In the genomic region with DNA sequence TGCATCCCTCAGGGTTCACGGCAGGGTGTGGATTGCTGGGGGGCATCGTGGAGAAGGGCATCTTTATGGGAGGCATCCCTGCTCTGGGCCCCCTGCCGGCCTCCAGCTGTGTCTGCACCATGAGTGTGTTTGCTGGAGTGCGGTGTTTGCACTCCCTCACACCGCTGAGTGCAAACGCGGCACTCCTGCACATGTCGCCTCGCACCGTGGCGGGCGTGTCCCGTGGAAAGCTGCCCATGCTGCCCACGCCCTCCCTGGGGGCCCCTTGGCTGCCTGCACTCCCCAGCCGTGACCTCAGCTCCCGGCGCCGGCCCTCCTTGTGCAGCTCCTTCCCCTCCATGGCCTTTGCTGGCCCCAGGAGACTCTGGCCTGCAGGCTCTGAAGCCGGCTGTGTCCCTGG, we compare ENCODE assay signal across 12 cellular contexts.
A peak's percentile ranks its signal among the peaks of the same experiment; 100 is the strongest.
DNase-seq lines count a peak whose midpoint lies in the region; ATAC-seq, FAIRE-seq and TF ChIP-seq lines count a peak whose summit lies in the region.
"Had no signal": no experiment of that assay in that cellular context is flagged by ENCODE, and none has a peak within 500 bp of the region (broad histone marks: within the 10 kb centered on the region; RNA-seq: fewer than 3 reads in every experiment).

No MANE protein-coding gene starts in this region.

- H3K79me2 ChIP-seq in MM.1S (ENCODE audit: low read length) = no peaks in the 10 kb centered on the region

- TF ChIP-seq CTCF in AG09309 (IDR thresholded peaks at IDR 0.05; ENCODE audit: control insufficient read depth, insufficient read depth, low read depth, low read length, missing control alignments) (peak; percentile 76), MM.1S (IDR thresholded peaks at IDR 0.05; ENCODE audit: low read length) (no peak)

- H3K4me3 ChIP-seq in AG09309 (ENCODE audit: control insufficient read depth, low read depth, low read length) = no peak overlapping the region
- H3K4me3 ChIP-seq in mesenchymal stem cell (ENCODE audit: insufficient read depth in 1 of 2, low read depth in 1 of 2, low read length in 2 of 2) = peak overlapping the region in 1 of 2 experiments; percentile 15
- H3K4me3 ChIP-seq in HAP-1 = no peak overlapping the region
- no peak overlapping the region for H3K4me3 ChIP-seq in MM.1S (ENCODE audit: low read length)

- H2BK120ac ChIP-seq in mesenchymal stem cell (ENCODE audit: low read depth, low read length) = no peak overlapping the region

- no peak overlapping the region for H3K23ac ChIP-seq in mesenchymal stem cell (ENCODE audit: low read length in 2 of 2)

- DNase-seq in AG09309 (ENCODE audit: low read depth) (no peak), GM19239 (ENCODE audit: insufficient read length, low spot score) (peak; percentile 63), dermis blood vessel endothelial cell (peak; percentile 29), mesenchymal stem cell (no peak), HAP-1 (ENCODE audit: low spot score in 2 of 2) (no peak), NCI-H1105 treated with DMSO at 0.1 percent for 48 hours (lab: John Stamatoyannopoulos, UW) (no peak), MM.1S (no peak)
- DNase-seq: NCI-H2107, small intestine had no signal

- no peaks in the 10 kb centered on the region for H3F3A ChIP-seq in MM.1S (ENCODE audit: insufficient read depth, low read length)

- H4K8ac ChIP-seq in mesenchymal stem cell (ENCODE audit: low read length) = no peak overlapping the region

- no peak overlapping the region for H2BK12ac ChIP-seq in mesenchymal stem cell (ENCODE audit: low read length in 2 of 2)

- H3K9me3 ChIP-seq in mesenchymal stem cell (ENCODE audit: control insufficient read depth, low read length) = no peaks in the 10 kb centered on the region
- no peaks in the 10 kb centered on the region for H3K9me3 ChIP-seq in HAP-1
- H3K9me3 ChIP-seq in MM.1S (replicated peaks; ENCODE audit: insufficient read depth, low read length) = no peaks in the 10 kb centered on the region
- H3K9me3 ChIP-seq: SK-N-SH had no signal

- H4K91ac ChIP-seq in mesenchymal stem cell (ENCODE audit: low read length) = no peak overlapping the region

- 89% methylated on average over 19 of the region's 19 CpGs for WGBS in mesenchymal stem cell

- no peak for FAIRE-seq in GM19239 (lab: Jason Lieb, UNC)
- FAIRE-seq: small intestine had no signal

- no peak overlapping the region for H3K4ac ChIP-seq in mesenchymal stem cell (ENCODE audit: low read depth in 1 of 2, low read length in 2 of 2)

- no peak overlapping the region for H3K4me2 ChIP-seq in mesenchymal stem cell (ENCODE audit: low read length, poor library complexity, severe bottlenecking)
- H3K4me2 ChIP-seq in MM.1S (ENCODE audit: low read depth, low read length) = no peak overlapping the region
- H3K4me2 ChIP-seq: SK-N-SH had no signal

- H3K4me1 ChIP-seq in mesenchymal stem cell (ENCODE audit: control insufficient read depth, insufficient read depth, low read depth, low read length) (peaks cover 3% of the 10 kb centered on the region), HAP-1 (no peaks in the 10 kb centered on the region), MM.1S (ENCODE audit: low read length) (no peaks in the 10 kb centered on the region)

- H4K20me1 ChIP-seq in MM.1S (ENCODE audit: insufficient read depth, low read length) = no peaks in the 10 kb centered on the region

- H3K9ac ChIP-seq in mesenchymal stem cell (ENCODE audit: low read length) (peak overlapping the region; percentile 1), MM.1S (ENCODE audit: low read length) (no peak overlapping the region)
- H3K9ac ChIP-seq: SK-N-SH had no signal

- H3K36me3 ChIP-seq in mesenchymal stem cell (ENCODE audit: control insufficient read depth in 1 of 2, insufficient read depth in 2 of 2, low read depth in 1 of 2, low read length in 2 of 2) = peaks cover 30 to 53% of the 10 kb centered on the region in 2 experiments
- H3K36me3 ChIP-seq in HAP-1 (replicated peaks) = peaks cover 82% of the 10 kb centered on the region
- no peaks in the 10 kb centered on the region for H3K36me3 ChIP-seq in MM.1S (replicated peaks; ENCODE audit: insufficient read depth, low read length)

- no peak overlapping the region for H3K18ac ChIP-seq in mesenchymal stem cell (ENCODE audit: low read depth in 1 of 2, low read length in 2 of 2)

- H2AK5ac ChIP-seq in mesenchymal stem cell (ENCODE audit: low read length, severe bottlenecking) = no peak overlapping the region

- H3K14ac ChIP-seq in mesenchymal stem cell (ENCODE audit: low read length in 2 of 2) = no peak overlapping the region

- in situ Hi-C loops in HAP-1 (cut with MboI; ENCODE audit: low sequenced_read_pairs) = no loop called here

- H2BK5ac ChIP-seq in mesenchymal stem cell (ENCODE audit: low read depth, low read length, poor library complexity, severe bottlenecking) = no peak overlapping the region

- H3K9me2 ChIP-seq in MM.1S (replicated peaks; ENCODE audit: insufficient read depth, low read length) = no peaks in the 10 kb centered on the region
- H3K9me2 ChIP-seq: SK-N-SH had no signal

- ATAC-seq in HG03280 (IDR thresholded peaks at IDR 0.05; ENCODE audit: unreplicated experiment) = no peak

- H2AFZ ChIP-seq in mesenchymal stem cell (ENCODE audit: low read depth, low read length) = no peak overlapping the region
- no peak overlapping the region for H2AFZ ChIP-seq in MM.1S (ENCODE audit: low read length)

- H3K27me3 ChIP-seq in mesenchymal stem cell (ENCODE audit: control insufficient read depth in 1 of 2, insufficient read depth in 1 of 2, low read length in 2 of 2) (no peaks in the 10 kb centered on the region), HAP-1 (ENCODE audit: low read depth) (no peaks in the 10 kb centered on the region), MM.1S (replicated peaks; ENCODE audit: insufficient read depth, low read length) (no peaks in the 10 kb centered on the region)

- H3K27ac ChIP-seq in mesenchymal stem cell (ENCODE audit: low read length, poor library complexity, severe bottlenecking) = no peak overlapping the region
- H3K27ac ChIP-seq in MM.1S (ENCODE audit: low read length) = no peak overlapping the region
- H3K27ac ChIP-seq: epithelial cell of prostate had no signal

- peaks cover 6% of the 10 kb centered on the region for H3K79me1 ChIP-seq in mesenchymal stem cell (replicated peaks; ENCODE audit: low read length, poor library complexity, severe bottlenecking)

- H2BK15ac ChIP-seq in mesenchymal stem cell (ENCODE audit: low read depth, poor library complexity, severe bottlenecking) = no peak overlapping the region

Comparison
In these comparisons a context has a peak if more than half of its experiments do, and no peak if none do; other contexts are left out.
1. DNase-seq: peak in GM19239 (single experiment) and dermis blood vessel endothelial cell (single experiment); none in AG09309 (single experiment), mesenchymal stem cell (single experiment), HAP-1 (0 of 2), NCI-H1105 treated with DMSO at 0.1 percent for 48 hours (single experiment) and MM.1S (single experiment).